ENCODE assay signal across 2 cellular contexts in the genomic region with DNA sequence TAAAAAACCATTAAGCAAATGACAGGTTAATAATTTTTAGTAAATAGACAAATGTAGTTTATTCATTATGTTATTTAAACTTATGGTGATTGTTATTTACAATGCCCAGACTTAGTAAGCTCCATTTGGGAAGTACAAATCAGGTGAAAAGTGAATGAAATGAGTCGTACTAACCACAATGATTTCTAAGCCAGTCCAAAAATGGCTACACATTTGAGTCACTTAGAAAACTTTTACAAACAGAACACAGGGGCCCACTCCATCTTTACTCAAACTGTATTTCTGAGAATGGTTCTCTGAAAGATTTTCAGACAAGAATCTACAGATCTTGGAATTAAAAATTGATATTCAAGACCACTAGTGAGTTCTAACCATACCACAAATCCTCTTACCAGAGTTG.
TF ChIP-seq lines count a peak whose summit lies in the region.

No MANE protein-coding gene starts in this region.

TF ChIP-seq in GM12878, 131 proteins besides CTCF, POLR2A, EP300 and RAD21 (continued from another document and continues in another):
- TF ChIP-seq ZNF687 (IDR thresholded peaks at IDR 0.05) (no peak), JUNB (IDR thresholded peaks at IDR 0.05) (peak; percentile 89), FOXM1 (IDR thresholded peaks at IDR 0.05; ENCODE audit: low read depth, low read length) (peak; percentile 54; the same call in 1 of the 2 replicates), NFIC (IDR thresholded peaks at IDR 0.05; ENCODE audit: low read depth, low read length) (peak; percentile 82), EED (IDR thresholded peaks at IDR 0.05; ENCODE audit: low read depth) (no peak), TCF12 (IDR thresholded peaks at IDR 0.05; ENCODE audit: low read depth, low read length) (no peak), IKZF2 (IDR thresholded peaks at IDR 0.05) (0 out of 4 replicates have a peak, but pooled peaks of 1 of the 2 experiments have one; percentile 12), RCOR1 (conservative IDR thresholded peaks at IDR 0.05; ENCODE audit: low read depth, low read length) (no peak), RAD51 (IDR thresholded peaks at IDR 0.05) (no peak), ASH2L (IDR thresholded peaks at IDR 0.05; ENCODE audit: borderline replicate concordance, low read depth) (no peak), CBFB (IDR thresholded peaks at IDR 0.05; ENCODE audit: low read depth) (no peak)
- TF ChIP-seq, protein P1, sequence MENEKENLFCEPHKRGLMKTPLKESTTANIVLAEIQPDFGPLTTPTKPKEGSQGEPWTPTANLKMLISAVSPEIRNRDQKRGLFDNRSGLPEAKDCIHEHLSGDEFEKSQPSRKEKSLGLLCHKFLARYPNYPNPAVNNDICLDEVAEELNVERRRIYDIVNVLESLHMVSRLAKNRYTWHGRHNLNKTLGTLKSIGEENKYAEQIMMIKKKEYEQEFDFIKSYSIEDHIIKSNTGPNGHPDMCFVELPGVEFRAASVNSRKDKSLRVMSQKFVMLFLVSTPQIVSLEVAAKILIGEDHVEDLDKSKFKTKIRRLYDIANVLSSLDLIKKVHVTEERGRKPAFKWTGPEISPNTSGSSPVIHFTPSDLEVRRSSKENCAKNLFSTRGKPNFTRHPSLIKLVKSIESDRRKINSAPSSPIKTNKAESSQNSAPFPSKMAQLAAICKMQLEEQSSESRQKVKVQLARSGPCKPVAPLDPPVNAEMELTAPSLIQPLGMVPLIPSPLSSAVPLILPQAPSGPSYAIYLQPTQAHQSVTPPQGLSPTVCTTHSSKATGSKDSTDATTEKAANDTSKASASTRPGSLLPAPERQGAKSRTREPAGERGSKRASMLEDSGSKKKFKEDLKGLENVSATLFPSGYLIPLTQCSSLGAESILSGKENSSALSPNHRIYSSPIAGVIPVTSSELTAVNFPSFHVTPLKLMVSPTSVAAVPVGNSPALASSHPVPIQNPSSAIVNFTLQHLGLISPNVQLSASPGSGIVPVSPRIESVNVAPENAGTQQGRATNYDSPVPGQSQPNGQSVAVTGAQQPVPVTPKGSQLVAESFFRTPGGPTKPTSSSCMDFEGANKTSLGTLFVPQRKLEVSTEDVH (IDR thresholded peaks at IDR 0.05; ENCODE audit: low read depth, partially characterized antibody): no peak
- TF ChIP-seq, protein P2, sequence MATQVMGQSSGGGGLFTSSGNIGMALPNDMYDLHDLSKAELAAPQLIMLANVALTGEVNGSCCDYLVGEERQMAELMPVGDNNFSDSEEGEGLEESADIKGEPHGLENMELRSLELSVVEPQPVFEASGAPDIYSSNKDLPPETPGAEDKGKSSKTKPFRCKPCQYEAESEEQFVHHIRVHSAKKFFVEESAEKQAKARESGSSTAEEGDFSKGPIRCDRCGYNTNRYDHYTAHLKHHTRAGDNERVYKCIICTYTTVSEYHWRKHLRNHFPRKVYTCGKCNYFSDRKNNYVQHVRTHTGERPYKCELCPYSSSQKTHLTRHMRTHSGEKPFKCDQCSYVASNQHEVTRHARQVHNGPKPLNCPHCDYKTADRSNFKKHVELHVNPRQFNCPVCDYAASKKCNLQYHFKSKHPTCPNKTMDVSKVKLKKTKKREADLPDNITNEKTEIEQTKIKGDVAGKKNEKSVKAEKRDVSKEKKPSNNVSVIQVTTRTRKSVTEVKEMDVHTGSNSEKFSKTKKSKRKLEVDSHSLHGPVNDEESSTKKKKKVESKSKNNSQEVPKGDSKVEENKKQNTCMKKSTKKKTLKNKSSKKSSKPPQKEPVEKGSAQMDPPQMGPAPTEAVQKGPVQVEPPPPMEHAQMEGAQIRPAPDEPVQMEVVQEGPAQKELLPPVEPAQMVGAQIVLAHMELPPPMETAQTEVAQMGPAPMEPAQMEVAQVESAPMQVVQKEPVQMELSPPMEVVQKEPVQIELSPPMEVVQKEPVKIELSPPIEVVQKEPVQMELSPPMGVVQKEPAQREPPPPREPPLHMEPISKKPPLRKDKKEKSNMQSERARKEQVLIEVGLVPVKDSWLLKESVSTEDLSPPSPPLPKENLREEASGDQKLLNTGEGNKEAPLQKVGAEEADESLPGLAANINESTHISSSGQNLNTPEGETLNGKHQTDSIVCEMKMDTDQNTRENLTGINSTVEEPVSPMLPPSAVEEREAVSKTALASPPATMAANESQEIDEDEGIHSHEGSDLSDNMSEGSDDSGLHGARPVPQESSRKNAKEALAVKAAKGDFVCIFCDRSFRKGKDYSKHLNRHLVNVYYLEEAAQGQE (IDR thresholded peaks at IDR 0.05; ENCODE audit: low read depth, low read length): no peak
- TF ChIP-seq, protein P3, sequence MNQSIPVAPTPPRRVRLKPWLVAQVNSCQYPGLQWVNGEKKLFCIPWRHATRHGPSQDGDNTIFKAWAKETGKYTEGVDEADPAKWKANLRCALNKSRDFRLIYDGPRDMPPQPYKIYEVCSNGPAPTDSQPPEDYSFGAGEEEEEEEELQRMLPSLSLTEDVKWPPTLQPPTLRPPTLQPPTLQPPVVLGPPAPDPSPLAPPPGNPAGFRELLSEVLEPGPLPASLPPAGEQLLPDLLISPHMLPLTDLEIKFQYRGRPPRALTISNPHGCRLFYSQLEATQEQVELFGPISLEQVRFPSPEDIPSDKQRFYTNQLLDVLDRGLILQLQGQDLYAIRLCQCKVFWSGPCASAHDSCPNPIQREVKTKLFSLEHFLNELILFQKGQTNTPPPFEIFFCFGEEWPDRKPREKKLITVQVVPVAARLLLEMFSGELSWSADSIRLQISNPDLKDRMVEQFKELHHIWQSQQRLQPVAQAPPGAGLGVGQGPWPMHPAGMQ (IDR thresholded peaks at IDR 0.05; ENCODE audit: borderline replicate concordance): no peak

TF ChIP-seq in WTC11, 78 proteins besides CTCF, POLR2A, EP300 and RAD21 (continued from another document):
- TF ChIP-seq HMGXB4 (CRISPR knock-in tag; IDR thresholded peaks at IDR 0.05): no peak
- no peak for TF ChIP-seq ZNF121 (CRISPR knock-in tag; IDR thresholded peaks at IDR 0.05)
- no peak for TF ChIP-seq GABPB1 (CRISPR knock-in tag; IDR thresholded peaks at IDR 0.05)
- TF ChIP-seq CREM (CRISPR knock-in tag; IDR thresholded peaks at IDR 0.05): no peak
- no peak for TF ChIP-seq HMGA2 (CRISPR knock-in tag; IDR thresholded peaks at IDR 0.05)
- TF ChIP-seq, protein P4, sequence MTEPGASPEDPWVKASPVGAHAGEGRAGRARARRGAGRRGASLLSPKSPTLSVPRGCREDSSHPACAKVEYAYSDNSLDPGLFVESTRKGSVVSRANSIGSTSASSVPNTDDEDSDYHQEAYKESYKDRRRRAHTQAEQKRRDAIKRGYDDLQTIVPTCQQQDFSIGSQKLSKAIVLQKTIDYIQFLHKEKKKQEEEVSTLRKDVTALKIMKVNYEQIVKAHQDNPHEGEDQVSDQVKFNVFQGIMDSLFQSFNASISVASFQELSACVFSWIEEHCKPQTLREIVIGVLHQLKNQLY (CRISPR knock-in tag; IDR thresholded peaks at IDR 0.05): no peak
